ENCODE assay signal across 20 cellular contexts in genomic region chr9:100125236-100125635, GRCh38.
"Had no signal": no experiment of that assay in that cellular context is flagged by ENCODE, and none has a peak within 500 bp of the region (broad histone marks: within the 10 kb centered on the region; RNA-seq: fewer than 3 reads in every experiment).

No MANE protein-coding gene starts in this region.

- FAIRE-seq: RCC 7860 had no signal

- H3K9me3 ChIP-seq: SJSA1 had no signal

- H3K27ac Mint-ChIP-seq: IgD-negative memory B cell had no signal

- H3K4me1 ChIP-seq: SJSA1 had no signal

- H3K4me3 ChIP-seq: MG63, SJSA1, SK-N-MC had no signal

- H3K36me3 ChIP-seq: SJSA1 had no signal

- DNase-seq: KBM-7, MG63, NCI-H1092, NCI-H1436 treated with DMSO at 0.1 percent for 48 hours, NCI-H1694, NCI-H187 treated with DMSO at 0.1 percent for 48 hours, NCI-H2029 treated with DMSO at 0.1 percent for 48 hours, NCI-H2171 treated with DMSO at 0.1 percent for 48 hours, NCI-H345, NCI-H446 treated with DMSO at 0.1 percent for 48 hours, NCI-H510A treated with DMSO at 0.1 percent for 48 hours, NCI-H526, NCI-H774, Right ventricle myocardium superior, RPMI8226, SIG-M5 had no signal

- H3K27me3 ChIP-seq: MG63, SJSA1 had no signal

- H3K27me3 Mint-ChIP-seq: IgD-negative memory B cell had no signal

- H3K27ac ChIP-seq: SJSA1, SK-N-MC had no signal
